28 cellular contexts compared by ENCODE assay signal in the genomic region with DNA sequence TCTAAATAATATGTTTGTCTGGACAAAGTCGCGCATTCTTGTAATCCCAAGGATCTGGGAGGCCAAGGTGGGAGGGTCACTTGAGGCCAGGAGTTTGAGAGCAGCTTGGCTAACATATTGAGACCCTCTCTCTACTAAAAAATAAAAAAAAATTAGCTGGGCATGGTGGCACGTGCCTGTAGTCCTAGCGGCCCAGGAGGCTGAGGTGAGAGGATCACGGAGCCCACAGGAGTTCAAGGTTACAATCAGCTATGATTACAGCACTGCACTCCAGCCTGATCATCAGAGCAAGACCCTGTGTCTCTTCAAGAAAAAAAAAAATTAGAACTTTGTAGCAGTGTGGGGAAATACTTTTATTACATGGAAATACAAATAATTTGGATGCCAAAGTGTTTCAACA. TPM values are rescaled to one million over a fixed set of nuclear protein-coding genes. Genes with fewer than 3 reads are reported as not detected.
A peak's percentile ranks its signal among the peaks of the same experiment; 100 is the strongest.
DNase-seq lines count a peak whose midpoint lies in the region; ATAC-seq and TF ChIP-seq lines count a peak whose summit lies in the region.
"Had no signal": no experiment of that assay in that cellular context is flagged by ENCODE, and none has a peak within 500 bp of the region (broad histone marks: within the 10 kb centered on the region; RNA-seq: fewer than 3 reads in every experiment).

No MANE protein-coding gene starts in this region.

- no peaks in the 10 kb centered on the region for H3K79me2 ChIP-seq in osteoblast (ENCODE audit: insufficient read depth, low read length)

- no peak for TF ChIP-seq CTCF in left ventricle myocardium inferior (IDR thresholded peaks at IDR 0.05; ENCODE audit: borderline replicate concordance)
- TF ChIP-seq CTCF in heart right ventricle (IDR thresholded peaks at IDR 0.05), result no peak
- no peak for TF ChIP-seq CTCF in esophagus muscularis mucosa (IDR thresholded peaks at IDR 0.05)
- TF ChIP-seq CTCF in osteoblast (IDR thresholded peaks at IDR 0.05; ENCODE audit: extremely low read depth, low read depth, low read length), result no peak
- TF ChIP-seq CTCF in ovary (IDR thresholded peaks at IDR 0.05), result no peak

- TF ChIP-seq EP300 in esophagus muscularis mucosa (IDR thresholded peaks at IDR 0.05) (no peak), ovary (IDR thresholded peaks at IDR 0.05) (no peak)

- no peaks in the 10 kb centered on the region for H3K36me3 ChIP-seq in left ventricle myocardium inferior
- H3K36me3 ChIP-seq in heart right ventricle, result no peaks in the 10 kb centered on the region
- no peaks in the 10 kb centered on the region for H3K36me3 ChIP-seq in esophagus muscularis mucosa
- H3K36me3 ChIP-seq in osteoblast (ENCODE audit: insufficient read depth, low read length), result no peaks in the 10 kb centered on the region
- no peaks in the 10 kb centered on the region for H3K36me3 ChIP-seq in ovary
- H3K36me3 ChIP-seq: HAP-1, SJCRH30 had no signal

- intact Hi-C loops in left ventricle myocardium inferior (cut with micrococcal nuclease) (no loop called here), heart right ventricle (cut with DNase I) (no loop called here), esophagus muscularis mucosa (cut with DNase I) (no loop called here), ovary (cut with DNase I) (no loop called here)

- H3K4me3 ChIP-seq in left ventricle myocardium inferior (no peak overlapping the region), heart right ventricle (no peak overlapping the region), esophagus muscularis mucosa (no peak overlapping the region), osteoblast (ENCODE audit: insufficient read depth, low read length) (no peak overlapping the region), ovary (no peak overlapping the region)
- H3K4me3 ChIP-seq: HAP-1, K562, SJCRH30 had no signal

- no peaks in the 10 kb centered on the region for H4K20me1 ChIP-seq in osteoblast (ENCODE audit: insufficient read depth, low read length)

- peaks cover 25% of the 10 kb centered on the region for H3K4me1 ChIP-seq in left ventricle myocardium inferior
- peaks cover 0 to 14% (median 4%) of the 10 kb centered on the region in 9 donors for H3K4me1 ChIP-seq in heart right ventricle
- H3K4me1 ChIP-seq in esophagus muscularis mucosa, result peaks cover 7 to 42% (median 29%) of the 10 kb centered on the region in 4 donors
- H3K4me1 ChIP-seq in osteoblast (ENCODE audit: insufficient read depth, low read length), result peaks cover 6% of the 10 kb centered on the region
- no peaks in the 10 kb centered on the region for H3K4me1 ChIP-seq in ovary (ENCODE audit: insufficient read depth)
- H3K4me1 ChIP-seq: HAP-1 had no signal

- no peak overlapping the region for H2AFZ ChIP-seq in osteoblast (ENCODE audit: low read length)

- H3K4me2 ChIP-seq in osteoblast (ENCODE audit: insufficient read depth, low read length), result peak overlapping the region; percentile 11

- H3K27ac ChIP-seq in left ventricle myocardium inferior (replicated peaks) (peak overlapping the region; percentile 60), heart right ventricle (peak overlapping the region in 1 of 10 donors; percentile 36), esophagus muscularis mucosa (replicated peaks in 1 of 4) (peak overlapping the region; percentile 54 to 63 (median 57)), osteoblast (ENCODE audit: low read depth, low read length) (peak overlapping the region; percentile 20), ovary (no peak overlapping the region)
- H3K27ac ChIP-seq: SJCRH30 had no signal

- no peaks in the 10 kb centered on the region for H3K9me3 ChIP-seq in left ventricle myocardium inferior (replicated peaks)
- no peaks in the 10 kb centered on the region for H3K9me3 ChIP-seq in heart right ventricle
- H3K9me3 ChIP-seq in esophagus muscularis mucosa, result no peaks in the 10 kb centered on the region
- no peaks in the 10 kb centered on the region for H3K9me3 ChIP-seq in osteoblast (ENCODE audit: low read depth, low read length)
- H3K9me3 ChIP-seq in ovary, result no peaks in the 10 kb centered on the region
- H3K9me3 ChIP-seq: HAP-1, SJCRH30 had no signal

- 85 to 86% methylated on average over 5 of the region's 5 CpGs for WGBS in heart right ventricle, 2 donors
- whole genome bisulfite sequencing in esophagus muscularis mucosa, result 87% methylated on average over 5 of the region's 5 CpGs
- WGBS in ovary, 3 donors, result 41 to 55% (median 49%) methylated on average over 5 of the region's 5 CpGs

- no peak for ATAC-seq in heart right ventricle
- ATAC-seq: K562, PC-3 had no signal

- no peak for TF ChIP-seq POLR2A in esophagus muscularis mucosa (IDR thresholded peaks at IDR 0.05; ENCODE audit: low read depth)
- TF ChIP-seq POLR2A in ovary (IDR thresholded peaks at IDR 0.05), result no peak

- DNase-seq in left ventricle myocardium inferior (no peak), heart right ventricle (no peak), esophagus muscularis mucosa (ENCODE audit: extremely low spot score) (no peak), osteoblast (ENCODE audit: insufficient read length, low spot score, missing footprints) (no peak), NCI-H446 (lab: John Stamatoyannopoulos, UW) (no peak), inferior parietal cortex (ENCODE audit: extremely low spot score) (no peak), ovary (no peak)
- DNase-seq: 8988T; Calu3; DMS79 treated with DMSO at 0.1 percent for 48 hours; GF-D8; GOT3; Kasumi-1; MV-4-11; NCI-H1105; NCI-H1436 treated with DMSO at 0.1 percent for 48 hours; NCI-H187 treated with DMSO at 0.1 percent for 48 hours; NCI-H345; NCI-H524; NCI-H774; NK-92 treated with Interleukin-12 subunit alpha and Interleukin-12 subunit beta, amount 100 ng/mL, for 24 hours; PC-3; SJCRH30 had no signal

- H3K27me3 ChIP-seq in left ventricle myocardium inferior (ENCODE audit: low read depth) (no peaks in the 10 kb centered on the region), heart right ventricle (no peaks in the 10 kb centered on the region), esophagus muscularis mucosa (no peaks in the 10 kb centered on the region), osteoblast (ENCODE audit: insufficient read depth, low read length) (no peaks in the 10 kb centered on the region), ovary (no peaks in the 10 kb centered on the region)
- H3K27me3 ChIP-seq: SJCRH30 had no signal

RNA-seq across cellular contexts. Expression of a gene that starts 6.1 kb away (rescaled TPM):
- total RNA-seq in left ventricle myocardium inferior (1.4 TPM), heart right ventricle (1 to 10 TPM in 4 of 10 donors, under 1 TPM in 6; 0.30 to 2.0 (median 0.98) TPM), esophagus muscularis mucosa (1 to 10 TPM in 1 of 4 donors, under 1 TPM in 3; 0.33 to 2.4 (median 0.90) TPM), osteoblast (1.1 and 1.5 TPM in 2 replicates), ovary (1 to 10 TPM in 2 of 7 donors, under 1 TPM in 5; 0.05 to 1.4 (median 0.50) TPM)
- polyA plus RNA-seq in heart right ventricle (under 1 TPM; 0.22 to 0.42 TPM), ovary (under 1 TPM; 0.04 to 0.83 TPM)
- total RNA-seq: HT1080, SJCRH30 had no signal

RNA-seq across cellular contexts. Expression of a gene that starts 34.5 kb away (rescaled TPM):
- total RNA-seq in left ventricle myocardium inferior (0.85 TPM), heart right ventricle (1 to 10 TPM in 2 of 10 donors, under 1 TPM in 7, not detected in 1; 0.08 to 1.4 (median 0.48) TPM), esophagus muscularis mucosa (not detected), osteoblast (under 0.01 TPM in 1 of 2 replicates, not detected in the other), ovary (under 1 TPM; 0.24 to 1.00 (median 0.63) TPM)
- polyA plus RNA-seq in heart right ventricle (under 1 TPM; 0.20 to 0.66 TPM), ovary (under 1 TPM in 1 of 2 donors, not detected in 1; 0.08 TPM)
- total RNA-seq: HT1080, M059J, SJCRH30 had no signal
- polyA plus RNA-seq: BJ had no signal

RNA-seq across cellular contexts. Expression of a gene that starts 36.9 kb away (rescaled TPM):
- total RNA-seq in left ventricle myocardium inferior, result 10.3 TPM
- total RNA-seq in heart right ventricle, result 10 to 100 TPM in 4 of 10 donors, 1 to 10 TPM in 6; 7.2 to 12.5 (median 9.3) TPM
- 1 to 10 TPM; 3.8 to 6.9 TPM for polyA plus RNA-seq in heart right ventricle
- 10 to 100 TPM; 11.2 to 18.3 (median 14.9) TPM for total RNA-seq in esophagus muscularis mucosa
- 11.6 and 13.6 TPM in 2 replicates for total RNA-seq in osteoblast
- 10 to 100 TPM; 20.7 to 29.0 (median 24.2) TPM for total RNA-seq in ovary
- polyA plus RNA-seq in ovary, result 10 to 100 TPM in 1 of 2 donors, 1 to 10 TPM in 1; 8.6 to 14.8 TPM

RNA-seq across cellular contexts. Expression of a gene that starts 54.7 kb away (rescaled TPM):
- total RNA-seq in left ventricle myocardium inferior (6.6 TPM), heart right ventricle (10 to 100 TPM in 5 of 10 donors, 1 to 10 TPM in 5; 3.8 to 13.4 (median 9.6) TPM), esophagus muscularis mucosa (10 to 100 TPM in 2 of 4 donors, 1 to 10 TPM in 2; 6.8 to 15.5 (median 10.5) TPM), osteoblast (17.0 and 22.4 TPM in 2 replicates), ovary (10 to 100 TPM in 6 of 7 donors, 1 to 10 TPM in 1; 9.8 to 36.9 (median 14.8) TPM)
- polyA plus RNA-seq in heart right ventricle (1 to 10 TPM; 2.6 to 4.9 TPM), ovary (10 to 100 TPM in 1 of 2 donors, 1 to 10 TPM in 1; 9.2 to 16.3 TPM)

Comparison
In these comparisons a context has a peak if more than half of its experiments do, and no peak if none do; other contexts are left out.
1. H3K27ac ChIP-seq: peak in left ventricle myocardium inferior (single experiment), esophagus muscularis mucosa (4 of 4) and osteoblast (single experiment); none in ovary (0 of 2).